14 cellular contexts compared by ENCODE assay signal in the genomic region with DNA sequence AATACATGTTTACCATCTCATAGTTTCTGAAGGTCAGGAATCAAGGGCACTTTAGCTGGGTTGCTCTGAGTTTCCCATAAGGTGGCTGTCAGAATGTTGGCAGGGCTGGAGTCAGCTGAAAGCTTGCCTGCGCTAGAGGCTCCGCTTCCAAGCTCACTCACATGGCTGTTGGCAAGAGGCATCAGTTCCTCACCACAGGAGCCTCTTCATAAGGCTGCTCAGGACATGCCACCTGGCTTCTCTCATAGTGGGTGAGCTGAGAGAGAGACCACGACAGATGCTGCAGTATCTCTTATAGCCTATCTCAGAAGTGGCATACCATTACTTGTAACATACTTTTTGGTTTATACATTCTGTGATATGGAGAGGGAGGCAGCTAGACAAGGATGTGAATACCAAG. TPM values are rescaled to one million over a fixed set of nuclear protein-coding genes. Genes with fewer than 3 reads are reported as not detected.
DNase-seq lines count a peak whose midpoint lies in the region; ATAC-seq and TF ChIP-seq lines count a peak whose summit lies in the region.
"Had no signal": no experiment of that assay in that cellular context is flagged by ENCODE, and none has a peak within 500 bp of the region (broad histone marks: within the 10 kb centered on the region; RNA-seq: fewer than 3 reads in every experiment).

No MANE protein-coding gene starts in this region.

- H3K4me3 ChIP-seq in esophagus muscularis mucosa: no peak overlapping the region
- H3K4me3 ChIP-seq: BLaER1, uterus had no signal

- no peak for TF ChIP-seq POLR2A in esophagus muscularis mucosa (IDR thresholded peaks at IDR 0.05; ENCODE audit: low read depth)

- in situ Hi-C loops in G401 (cut with HindIII; ENCODE audit: low sequenced_read_pairs): no loop called here

- peak overlapping the region; percentile 57 to 76 (median 71) for H3K27ac ChIP-seq in esophagus muscularis mucosa (replicated peaks in 1 of 4)
- H3K27ac ChIP-seq: BLaER1, uterus had no signal

- intact Hi-C loops in esophagus muscularis mucosa (cut with DNase I): no loop called here

- DNase-seq in G401 (ENCODE audit: low spot score) (peak; percentile 99), NCI-H2196 treated with DMSO at 0.1 percent for 48 hours (lab: John Stamatoyannopoulos, UW; ENCODE audit: unreplicated experiment) (peak; percentile 28), esophagus muscularis mucosa (ENCODE audit: extremely low spot score) (no peak), nucleus accumbens (lab: John Stamatoyannopoulos, UW) (peak in 31 of 56 donors; percentile 1 to 64 (median 21)), NCI-H82 treated with DMSO at 0.1 percent for 48 hours (lab: John Stamatoyannopoulos, UW; ENCODE audit: unreplicated experiment) (no peak), kidney glomerular epithelial cell (lab: John Stamatoyannopoulos, UW) (no peak)
- DNase-seq in activated T-cell treated with anti-CD3 and anti-CD28 coated beads, Interleukin-2, amount 50 U/mL, for 4 hours: no peak
- DNase-seq: activated CD8-positive, alpha-beta T cell treated with anti-CD3 and anti-CD28 coated beads for 36 hours; activated naive CD8-positive, alpha-beta T cell treated with anti-CD3 and anti-CD28 coated beads, Interleukin-2, amount 50 U/mL, for 24 hours; NCI-H774; T-cell; uterus had no signal

- peaks cover 43 to 82% (median 74%) of the 10 kb centered on the region in 4 donors for H3K4me1 ChIP-seq in esophagus muscularis mucosa
- H3K4me1 ChIP-seq: uterus had no signal

- H3K4me3 Mint-ChIP-seq in activated T-cell treated with anti-CD3 and anti-CD28 coated beads, Interleukin-2, amount 50 U/mL, for 4 hours: no peak overlapping the region
- H3K4me3 Mint-ChIP-seq: activated CD8-positive, alpha-beta T cell treated with anti-CD3 and anti-CD28 coated beads for 36 hours; activated naive CD8-positive, alpha-beta T cell treated with anti-CD3 and anti-CD28 coated beads, Interleukin-2, amount 50 U/mL, for 24 hours; T-cell had no signal

- no peaks in the 10 kb centered on the region for H3K27me3 Mint-ChIP-seq in activated T-cell treated with anti-CD3 and anti-CD28 coated beads, Interleukin-2, amount 50 U/mL, for 4 hours (ENCODE audit: low read depth)
- H3K27me3 Mint-ChIP-seq: activated CD8-positive, alpha-beta T cell treated with anti-CD3 and anti-CD28 coated beads for 36 hours; activated naive CD8-positive, alpha-beta T cell treated with anti-CD3 and anti-CD28 coated beads, Interleukin-2, amount 50 U/mL, for 24 hours; T-cell had no signal

- H3K4me1 Mint-ChIP-seq in activated T-cell treated with anti-CD3 and anti-CD28 coated beads, Interleukin-2, amount 50 U/mL, for 4 hours (ENCODE audit: low read depth): peaks cover 25% of the 10 kb centered on the region

- WGBS in esophagus muscularis mucosa: 44% methylated on average over 3 of the region's 3 CpGs

- H3K9me3 Mint-ChIP-seq in activated T-cell treated with anti-CD3 and anti-CD28 coated beads, Interleukin-2, amount 50 U/mL, for 4 hours: no peaks in the 10 kb centered on the region
- H3K9me3 Mint-ChIP-seq: activated CD8-positive, alpha-beta T cell treated with anti-CD3 and anti-CD28 coated beads for 36 hours; activated naive CD8-positive, alpha-beta T cell treated with anti-CD3 and anti-CD28 coated beads, Interleukin-2, amount 50 U/mL, for 24 hours; T-cell had no signal

- no peak for ATAC-seq in GM18511 (IDR thresholded peaks at IDR 0.05; ENCODE audit: unreplicated experiment)
- no peak for ATAC-seq in activated T-cell treated with anti-CD3 and anti-CD28 coated beads, Interleukin-2, amount 50 U/mL, for 4 hours
- ATAC-seq: activated CD8-positive, alpha-beta T cell treated with anti-CD3 and anti-CD28 coated beads for 36 hours; activated naive CD8-positive, alpha-beta T cell treated with anti-CD3 and anti-CD28 coated beads, Interleukin-2, amount 50 U/mL, for 24 hours; T-cell had no signal

- no peak for TF ChIP-seq EP300 in esophagus muscularis mucosa (IDR thresholded peaks at IDR 0.05)

- H3K9me3 ChIP-seq in esophagus muscularis mucosa: no peaks in the 10 kb centered on the region
- H3K9me3 ChIP-seq: BLaER1, uterus had no signal

- peaks cover 5% of the 10 kb centered on the region for H3K36me3 Mint-ChIP-seq in activated T-cell treated with anti-CD3 and anti-CD28 coated beads, Interleukin-2, amount 50 U/mL, for 4 hours (ENCODE audit: insufficient read depth)
- H3K36me3 Mint-ChIP-seq: T-cell had no signal

- peaks cover 0 to 18% (median 5%) of the 10 kb centered on the region in 4 donors for H3K36me3 ChIP-seq in esophagus muscularis mucosa
- H3K36me3 ChIP-seq: uterus had no signal

- no peaks in the 10 kb centered on the region for H3K27me3 ChIP-seq in esophagus muscularis mucosa
- H3K27me3 ChIP-seq: BLaER1, uterus had no signal

- TF ChIP-seq CTCF in esophagus muscularis mucosa (IDR thresholded peaks at IDR 0.05): no peak

RNA-seq across cellular contexts. Expression of gene HADHB, which starts 7.2 kb away (rescaled TPM):
- total RNA-seq in G401 (2014; rRNA removed; shearing (Covaris generic)): 17.8 and 30.6 TPM in 2 replicates
- total RNA-seq in esophagus muscularis mucosa: 100 to 1,000 TPM; 163 to 399 (median 192) TPM
- total RNA-seq in activated T-cell treated with anti-CD3 and anti-CD28 coated beads, Interleukin-2, amount 50 U/mL, for 4 hours: 10 to 100 TPM; 53.8 to 59.9 (median 55.2) TPM

RNA-seq across cellular contexts. Expression of gene HADHA, which starts 7.5 kb away (rescaled TPM):
- 184 and 219 TPM in 2 replicates for total RNA-seq in G401 (2014; rRNA removed; shearing (Covaris generic))
- total RNA-seq in esophagus muscularis mucosa: 100 to 1,000 TPM; 155 to 266 (median 175) TPM
- total RNA-seq in activated T-cell treated with anti-CD3 and anti-CD28 coated beads, Interleukin-2, amount 50 U/mL, for 4 hours: 10 to 100 TPM; 85.9 to 94.9 (median 87.7) TPM

Comparison
In these comparisons a context has a peak if more than half of its experiments do, and no peak if none do; other contexts are left out.
1. DNase-seq: peak in G401 (single experiment), NCI-H2196 treated with DMSO at 0.1 percent for 48 hours (single experiment) and nucleus accumbens (31 of 56); none in esophagus muscularis mucosa (single experiment), NCI-H82 treated with DMSO at 0.1 percent for 48 hours (single experiment), activated T-cell treated with anti-CD3 and anti-CD28 coated beads, Interleukin-2, amount 50 U/mL, for 4 hours (single experiment) and kidney glomerular epithelial cell (single experiment).